In the genomic region with DNA sequence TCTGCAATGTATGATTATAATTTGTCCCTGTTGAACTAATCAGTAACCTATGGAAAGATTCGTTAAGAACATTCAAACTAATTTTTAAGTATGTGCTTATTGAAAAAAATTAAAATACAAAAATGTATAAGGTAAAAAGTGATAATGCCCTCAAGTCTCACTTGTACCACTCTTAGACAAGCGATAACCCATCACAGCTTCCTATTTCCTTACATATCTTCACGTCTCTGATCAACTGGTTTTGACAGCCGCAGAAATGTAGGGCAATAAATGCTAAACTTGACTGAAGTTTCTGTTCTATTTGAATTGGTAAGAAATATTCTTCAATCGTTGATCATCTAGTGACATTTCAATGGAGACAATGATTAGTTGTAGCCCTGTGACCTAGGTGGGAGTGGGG, we compare ENCODE assay signal across 1 cellular context.
TF ChIP-seq lines count a peak whose summit lies in the region.

No MANE protein-coding gene starts in this region.

TF ChIP-seq in HEK293T, 16 proteins besides CTCF, POLR2A, EP300 and RAD21:
- TF ChIP-seq PKNOX1 (IDR thresholded peaks at IDR 0.05) (no peak), ZNF384 (IDR thresholded peaks at IDR 0.05) (no peak), SUZ12 (IDR thresholded peaks at IDR 0.05) (no peak), HDGF (IDR thresholded peaks at IDR 0.05; ENCODE audit: borderline replicate concordance) (no peak), FOXA1 (IDR thresholded peaks at IDR 0.05) (no peak)
